26 cellular contexts compared by ENCODE assay signal in the genomic region with DNA sequence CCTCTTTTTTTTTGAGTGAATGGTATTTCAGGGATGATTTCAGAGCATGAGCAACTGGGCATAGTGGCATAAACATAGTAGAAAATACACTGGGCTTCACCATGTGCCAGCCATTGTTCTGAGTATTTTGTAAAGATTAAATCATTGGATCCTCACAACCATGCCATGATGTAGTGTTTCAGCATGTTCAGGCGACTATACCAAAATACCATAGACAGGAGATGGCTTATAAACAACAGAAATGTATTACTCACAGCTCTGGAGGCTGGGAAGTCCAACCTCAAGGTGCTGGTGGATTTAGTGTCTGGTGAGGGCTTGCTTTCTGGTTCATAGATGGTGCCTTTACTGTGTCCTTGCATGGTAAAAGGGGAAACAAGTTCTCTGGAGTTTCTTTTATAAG.
DNase-seq lines count a peak whose midpoint lies in the region; ATAC-seq, FAIRE-seq and TF ChIP-seq lines count a peak whose summit lies in the region.
"Had no signal": no experiment of that assay in that cellular context is flagged by ENCODE, and none has a peak within 500 bp of the region (broad histone marks: within the 10 kb centered on the region; RNA-seq: fewer than 3 reads in every experiment).

No MANE protein-coding gene starts in this region.

- H3K36me3 ChIP-seq in bronchial epithelial cell (ENCODE audit: control insufficient read depth, insufficient read depth, low read length): no peaks in the 10 kb centered on the region
- H3K36me3 ChIP-seq: BE2C, BLaER1 had no signal

- no peak overlapping the region for H3K27ac ChIP-seq in foreskin keratinocyte
- H3K27ac ChIP-seq: BLaER1 had no signal

- FAIRE-seq in bronchial epithelial cell (lab: Jason Lieb, UNC): no peak
- FAIRE-seq: A204.1, GM12878, GM12892, GM18507 had no signal

- H3K27me3 ChIP-seq in bronchial epithelial cell (ENCODE audit: control insufficient read depth, insufficient read depth, low read length) (no peaks in the 10 kb centered on the region), foreskin keratinocyte (no peaks in the 10 kb centered on the region)
- H3K27me3 ChIP-seq: BE2C, BLaER1 had no signal

- ATAC-seq in foreskin keratinocyte (peak; percentile 49), GM21367 (IDR thresholded peaks at IDR 0.05; ENCODE audit: unreplicated experiment) (no peak)
- ATAC-seq: GM12878 had no signal

- DNase-seq in bronchial epithelial cell (ENCODE audit: low read depth) (peak; percentile 74), epithelial cell of esophagus (ENCODE audit: low read depth) (peak; percentile 65), foreskin keratinocyte (peak; percentile 63 to 76), NCI-H69 (lab: John Stamatoyannopoulos, UW) (no peak)
- no peak for DNase-seq in effector CD8-positive, alpha-beta T cell (lab: John Stamatoyannopoulos, UW)
- DNase-seq: 8988T; ACHN; BE2C; C1 segment of cervical spinal cord; CD4-positive, alpha-beta memory T cell; CD4-positive, CD25-positive, alpha-beta regulatory T cell; CD8-positive, alpha-beta memory T cell; COR-L47; DMS 273 treated with DMSO at 0.1 percent for 48 hours; DMS153; DMS53; DMS79; DND-41; EL; GDM1 had no signal

- peaks cover 9% of the 10 kb centered on the region for H3K4me1 ChIP-seq in foreskin keratinocyte
- H3K4me1 ChIP-seq: BE2C, BLaER1 had no signal

- TF ChIP-seq CTCF in bronchial epithelial cell (IDR thresholded peaks at IDR 0.05; ENCODE audit: insufficient read depth, low read length, severe bottlenecking) (no peak), epithelial cell of esophagus (IDR thresholded peaks at IDR 0.05; ENCODE audit: insufficient read depth, low read depth, low read length, missing control alignments) (no peak), foreskin keratinocyte (conservative IDR thresholded peaks at IDR 0.05) (no peak)

- H3K4me3 ChIP-seq in bronchial epithelial cell (ENCODE audit: low read depth, low read length) (no peak overlapping the region), epithelial cell of esophagus (ENCODE audit: low read length) (no peak overlapping the region)
- H3K4me3 ChIP-seq: BLaER1, GM12878 had no signal

Comparison
In these comparisons a context has a peak if more than half of its experiments do, and no peak if none do; other contexts are left out.
1. DNase-seq: peak in bronchial epithelial cell (single experiment), epithelial cell of esophagus (single experiment) and foreskin keratinocyte (2 of 2); none in NCI-H69 (single experiment) and effector CD8-positive, alpha-beta T cell (single experiment).